2 cellular contexts compared by ENCODE assay signal in genomic region chr1:22607154-22607553, GRCh38.
TF ChIP-seq lines count a peak whose summit lies in the region.

No MANE protein-coding gene starts in this region.

TF ChIP-seq in GM23338, 12 proteins besides CTCF, POLR2A, EP300 and RAD21:
- TF ChIP-seq EZH2phosphoT487 (IDR thresholded peaks at IDR 0.05; ENCODE audit: unreplicated experiment) = no peak
- TF ChIP-seq, protein P1, sequence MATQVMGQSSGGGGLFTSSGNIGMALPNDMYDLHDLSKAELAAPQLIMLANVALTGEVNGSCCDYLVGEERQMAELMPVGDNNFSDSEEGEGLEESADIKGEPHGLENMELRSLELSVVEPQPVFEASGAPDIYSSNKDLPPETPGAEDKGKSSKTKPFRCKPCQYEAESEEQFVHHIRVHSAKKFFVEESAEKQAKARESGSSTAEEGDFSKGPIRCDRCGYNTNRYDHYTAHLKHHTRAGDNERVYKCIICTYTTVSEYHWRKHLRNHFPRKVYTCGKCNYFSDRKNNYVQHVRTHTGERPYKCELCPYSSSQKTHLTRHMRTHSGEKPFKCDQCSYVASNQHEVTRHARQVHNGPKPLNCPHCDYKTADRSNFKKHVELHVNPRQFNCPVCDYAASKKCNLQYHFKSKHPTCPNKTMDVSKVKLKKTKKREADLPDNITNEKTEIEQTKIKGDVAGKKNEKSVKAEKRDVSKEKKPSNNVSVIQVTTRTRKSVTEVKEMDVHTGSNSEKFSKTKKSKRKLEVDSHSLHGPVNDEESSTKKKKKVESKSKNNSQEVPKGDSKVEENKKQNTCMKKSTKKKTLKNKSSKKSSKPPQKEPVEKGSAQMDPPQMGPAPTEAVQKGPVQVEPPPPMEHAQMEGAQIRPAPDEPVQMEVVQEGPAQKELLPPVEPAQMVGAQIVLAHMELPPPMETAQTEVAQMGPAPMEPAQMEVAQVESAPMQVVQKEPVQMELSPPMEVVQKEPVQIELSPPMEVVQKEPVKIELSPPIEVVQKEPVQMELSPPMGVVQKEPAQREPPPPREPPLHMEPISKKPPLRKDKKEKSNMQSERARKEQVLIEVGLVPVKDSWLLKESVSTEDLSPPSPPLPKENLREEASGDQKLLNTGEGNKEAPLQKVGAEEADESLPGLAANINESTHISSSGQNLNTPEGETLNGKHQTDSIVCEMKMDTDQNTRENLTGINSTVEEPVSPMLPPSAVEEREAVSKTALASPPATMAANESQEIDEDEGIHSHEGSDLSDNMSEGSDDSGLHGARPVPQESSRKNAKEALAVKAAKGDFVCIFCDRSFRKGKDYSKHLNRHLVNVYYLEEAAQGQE (IDR thresholded peaks at IDR 0.05; ENCODE audit: unreplicated experiment) = peak; percentile 83

TF ChIP-seq in PFSK-1, 5 proteins besides CTCF, POLR2A, EP300 and RAD21:
- TF ChIP-seq, protein P1 (IDR thresholded peaks at IDR 0.05; ENCODE audit: insufficient read depth in 1 of 2, low read depth in 2 of 2, low read length in 2 of 2) = peak; percentile 87 to 92
- TF ChIP-seq POLR2AphosphoS5 (IDR thresholded peaks at IDR 0.05; ENCODE audit: low read depth, low read length) = no peak
